Comparison of ENCODE assay signal across 1 cellular context in genomic region chr20:3106658-3107463, GRCh38.
TF ChIP-seq lines count a peak whose summit lies in the region.

No MANE protein-coding gene starts in this region.

TF ChIP-seq in HepG2, 621 proteins besides CTCF, POLR2A, EP300 and RAD21 (continued from another document and continues in another):
- TF ChIP-seq ZNF770 (CRISPR knock-in tag; IDR thresholded peaks at IDR 0.05) (no peak), NBN (conservative IDR thresholded peaks at IDR 0.05) (no peak), SMARCC2 (IDR thresholded peaks at IDR 0.05) (no peak), SNAPC2 (CRISPR knock-in tag; IDR thresholded peaks at IDR 0.05) (0 out of 2 replicates have a peak, but pooled peaks have one; percentile 8), ZNF7 (CRISPR knock-in tag; IDR thresholded peaks at IDR 0.05) (no peak), ZNF343 (CRISPR knock-in tag; IDR thresholded peaks at IDR 0.05) (0 out of 2 replicates have a peak, but pooled peaks have one; percentile 24), TRAFD1 (CRISPR knock-in tag; IDR thresholded peaks at IDR 0.05; ENCODE audit: borderline replicate concordance) (no peak; the same call in 1 of the 2 replicates), ZFP36L2 (CRISPR knock-in tag; IDR thresholded peaks at IDR 0.05) (no peak), MTERF4 (CRISPR knock-in tag; IDR thresholded peaks at IDR 0.05) (no peak), ZBTB2 (CRISPR knock-in tag; IDR thresholded peaks at IDR 0.05; ENCODE audit: low read depth) (no peak), ZNF660 (CRISPR knock-in tag; IDR thresholded peaks at IDR 0.05; ENCODE audit: borderline replicate concordance, low read depth) (no peak), NFE2L1 (CRISPR knock-in tag; IDR thresholded peaks at IDR 0.05; ENCODE audit: borderline replicate concordance) (peak; percentile 79; the same call in 1 of the 2 replicates), NPAS2 (CRISPR knock-in tag; IDR thresholded peaks at IDR 0.05; ENCODE audit: borderline replicate concordance) (no peak), AHR (CRISPR knock-in tag; IDR thresholded peaks at IDR 0.05) (no peak), ZNF232 (CRISPR knock-in tag; IDR thresholded peaks at IDR 0.05; ENCODE audit: borderline replicate concordance) (no peak; the same call in 1 of the 2 replicates), DNMT1 (CRISPR knock-in tag; IDR thresholded peaks at IDR 0.05) (no peak), ZMAT5 (CRISPR knock-in tag; IDR thresholded peaks at IDR 0.05; ENCODE audit: borderline replicate concordance, low read depth) (no peak), KDM3A (CRISPR knock-in tag; IDR thresholded peaks at IDR 0.05; ENCODE audit: low read depth) (0 out of 2 replicates have a peak, but pooled peaks have one; percentile 82), KAT7 (CRISPR knock-in tag; IDR thresholded peaks at IDR 0.05; ENCODE audit: borderline replicate concordance) (no peak), ZNF777 (CRISPR knock-in tag; IDR thresholded peaks at IDR 0.05) (no peak), ZFP90 (CRISPR knock-in tag; IDR thresholded peaks at IDR 0.05; ENCODE audit: borderline replicate concordance) (0 out of 2 replicates have a peak, but pooled peaks have one; percentile 77), MAX (IDR thresholded peaks at IDR 0.05) (peak; percentile 87), RCOR2 (CRISPR knock-in tag; IDR thresholded peaks at IDR 0.05) (peak; percentile 87), FOXA1 (IDR thresholded peaks at IDR 0.05) (no peak), FOXA1 (CRISPR knock-in tag; IDR thresholded peaks at IDR 0.05) (no peak), ZNF614 (CRISPR knock-in tag; IDR thresholded peaks at IDR 0.05; ENCODE audit: borderline replicate concordance) (no peak), JUN (CRISPR knock-in tag; IDR thresholded peaks at IDR 0.05) (peak; percentile 13; the same call in 1 of the 2 replicates), LRRFIP1 (CRISPR knock-in tag; conservative IDR thresholded peaks at IDR 0.05) (0 out of 2 replicates have a peak, but pooled peaks have one; percentile 42), SAP130 (CRISPR knock-in tag; IDR thresholded peaks at IDR 0.05; ENCODE audit: low read depth) (peak; percentile 33; the same call in 1 of the 2 replicates), SOX5 (CRISPR knock-in tag; IDR thresholded peaks at IDR 0.05; ENCODE audit: borderline replicate concordance) (peak; percentile 35; the same call in 1 of the 2 replicates), SETDB1 (CRISPR knock-in tag; IDR thresholded peaks at IDR 0.05; ENCODE audit: borderline replicate concordance) (no peak), MBNL3 (CRISPR knock-in tag; conservative IDR thresholded peaks at IDR 0.05) (no peak), ZNF414 (CRISPR knock-in tag; IDR thresholded peaks at IDR 0.05) (0 out of 2 replicates have a peak, but pooled peaks have one; percentile 68), ZNF280D (CRISPR knock-in tag; IDR thresholded peaks at IDR 0.05) (0 out of 2 replicates have a peak, but pooled peaks have one; percentile 50), ZNF776 (CRISPR knock-in tag; IDR thresholded peaks at IDR 0.05) (peak; percentile 42; the same call in 1 of the 2 replicates), SKIL (CRISPR knock-in tag; IDR thresholded peaks at IDR 0.05; ENCODE audit: borderline replicate concordance) (peak; percentile 90), AKNA (CRISPR knock-in tag; IDR thresholded peaks at IDR 0.05; ENCODE audit: borderline replicate concordance) (no peak), ZNF782 (CRISPR knock-in tag; IDR thresholded peaks at IDR 0.05; ENCODE audit: borderline replicate concordance) (no peak), NR2F1 (CRISPR knock-in tag; IDR thresholded peaks at IDR 0.05) (peak; percentile 77 to 87), ZIK1 (CRISPR knock-in tag; IDR thresholded peaks at IDR 0.05; ENCODE audit: borderline replicate concordance, low read depth) (no peak)
